In the genomic region with DNA sequence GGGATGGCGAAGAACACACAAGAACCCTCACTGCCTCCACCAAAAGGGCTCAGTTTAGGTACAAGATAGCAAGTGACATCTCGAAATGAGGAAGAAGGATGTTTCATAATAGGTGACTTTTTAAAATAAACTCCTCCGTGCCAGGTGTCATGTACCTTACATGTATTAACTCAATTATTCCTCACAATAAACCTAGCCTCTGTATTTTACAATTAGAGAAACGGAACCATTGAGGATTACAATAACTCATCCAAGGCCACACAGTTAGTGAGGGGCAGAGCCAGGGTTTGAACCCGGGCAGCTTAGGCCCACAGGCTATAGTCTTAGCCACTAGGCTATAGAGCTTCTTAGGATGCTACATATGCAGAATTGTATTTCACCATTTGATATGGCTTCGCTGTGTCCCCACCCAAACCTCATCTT, we compare ENCODE assay signal across 1 cellular context.
TF ChIP-seq lines count a peak whose summit lies in the region.

No MANE protein-coding gene starts in this region.

TF ChIP-seq in HEK293, 187 proteins besides CTCF, POLR2A, EP300 and RAD21 (continued from another document and continues in another):
- TF ChIP-seq ZNF555 (tag by site-specific recombination; conservative IDR thresholded peaks at IDR 0.05) (no peak), ZNF146 (tag by site-specific recombination; IDR thresholded peaks at IDR 0.05) (no peak), ZFP3 (tag by site-specific recombination; IDR thresholded peaks at IDR 0.05; ENCODE audit: low read depth) (no peak), ZSCAN30 (tag by site-specific recombination; IDR thresholded peaks at IDR 0.05) (peak; percentile 69; the same call in 1 of the 2 replicates), ZNF324 (tag by site-specific recombination; IDR thresholded peaks at IDR 0.05) (no peak), ZIC2 (tag by site-specific recombination; IDR thresholded peaks at IDR 0.05) (no peak), ZNF561 (tag by site-specific recombination; IDR thresholded peaks at IDR 0.05; ENCODE audit: borderline replicate concordance) (peak; percentile 87), ZNF175 (tag by site-specific recombination; IDR thresholded peaks at IDR 0.05) (no peak), ZNF654 (tag by site-specific recombination; IDR thresholded peaks at IDR 0.05; ENCODE audit: low read depth) (no peak), ZFP69B (tag by site-specific recombination; IDR thresholded peaks at IDR 0.05) (no peak)
- TF ChIP-seq, protein P1, sequence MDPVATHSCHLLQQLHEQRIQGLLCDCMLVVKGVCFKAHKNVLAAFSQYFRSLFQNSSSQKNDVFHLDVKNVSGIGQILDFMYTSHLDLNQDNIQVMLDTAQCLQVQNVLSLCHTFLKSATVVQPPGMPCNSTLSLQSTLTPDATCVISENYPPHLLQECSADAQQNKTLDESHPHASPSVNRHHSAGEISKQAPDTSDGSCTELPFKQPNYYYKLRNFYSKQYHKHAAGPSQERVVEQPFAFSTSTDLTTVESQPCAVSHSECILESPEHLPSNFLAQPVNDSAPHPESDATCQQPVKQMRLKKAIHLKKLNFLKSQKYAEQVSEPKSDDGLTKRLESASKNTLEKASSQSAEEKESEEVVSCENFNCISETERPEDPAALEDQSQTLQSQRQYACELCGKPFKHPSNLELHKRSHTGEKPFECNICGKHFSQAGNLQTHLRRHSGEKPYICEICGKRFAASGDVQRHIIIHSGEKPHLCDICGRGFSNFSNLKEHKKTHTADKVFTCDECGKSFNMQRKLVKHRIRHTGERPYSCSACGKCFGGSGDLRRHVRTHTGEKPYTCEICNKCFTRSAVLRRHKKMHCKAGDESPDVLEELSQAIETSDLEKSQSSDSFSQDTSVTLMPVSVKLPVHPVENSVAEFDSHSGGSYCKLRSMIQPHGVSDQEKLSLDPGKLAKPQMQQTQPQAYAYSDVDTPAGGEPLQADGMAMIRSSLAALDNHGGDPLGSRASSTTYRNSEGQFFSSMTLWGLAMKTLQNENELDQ (tag by site-specific recombination; IDR thresholded peaks at IDR 0.05; ENCODE audit: low read depth), result no peak
- TF ChIP-seq, protein P2, sequence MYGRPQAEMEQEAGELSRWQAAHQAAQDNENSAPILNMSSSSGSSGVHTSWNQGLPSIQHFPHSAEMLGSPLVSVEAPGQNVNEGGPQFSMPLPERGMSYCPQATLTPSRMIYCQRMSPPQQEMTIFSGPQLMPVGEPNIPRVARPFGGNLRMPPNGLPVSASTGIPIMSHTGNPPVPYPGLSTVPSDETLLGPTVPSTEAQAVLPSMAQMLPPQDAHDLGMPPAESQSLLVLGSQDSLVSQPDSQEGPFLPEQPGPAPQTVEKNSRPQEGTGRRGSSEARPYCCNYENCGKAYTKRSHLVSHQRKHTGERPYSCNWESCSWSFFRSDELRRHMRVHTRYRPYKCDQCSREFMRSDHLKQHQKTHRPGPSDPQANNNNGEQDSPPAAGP (tag by site-specific recombination; IDR thresholded peaks at IDR 0.05), result peak; percentile 73
- TF ChIP-seq, protein P3, sequence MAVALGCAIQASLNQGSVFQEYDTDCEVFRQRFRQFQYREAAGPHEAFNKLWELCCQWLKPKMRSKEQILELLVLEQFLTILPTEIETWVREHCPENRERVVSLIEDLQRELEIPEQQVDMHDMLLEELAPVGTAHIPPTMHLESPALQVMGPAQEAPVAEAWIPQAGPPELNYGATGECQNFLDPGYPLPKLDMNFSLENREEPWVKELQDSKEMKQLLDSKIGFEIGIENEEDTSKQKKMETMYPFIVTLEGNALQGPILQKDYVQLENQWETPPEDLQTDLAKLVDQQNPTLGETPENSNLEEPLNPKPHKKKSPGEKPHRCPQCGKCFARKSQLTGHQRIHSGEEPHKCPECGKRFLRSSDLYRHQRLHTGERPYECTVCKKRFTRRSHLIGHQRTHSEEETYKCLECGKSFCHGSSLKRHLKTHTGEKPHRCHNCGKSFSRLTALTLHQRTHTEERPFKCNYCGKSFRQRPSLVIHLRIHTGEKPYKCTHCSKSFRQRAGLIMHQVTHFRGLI (tag by site-specific recombination; IDR thresholded peaks at IDR 0.05), result 0 out of 2 replicates have a peak, but pooled peaks have one; percentile 54
- TF ChIP-seq, protein P4, sequence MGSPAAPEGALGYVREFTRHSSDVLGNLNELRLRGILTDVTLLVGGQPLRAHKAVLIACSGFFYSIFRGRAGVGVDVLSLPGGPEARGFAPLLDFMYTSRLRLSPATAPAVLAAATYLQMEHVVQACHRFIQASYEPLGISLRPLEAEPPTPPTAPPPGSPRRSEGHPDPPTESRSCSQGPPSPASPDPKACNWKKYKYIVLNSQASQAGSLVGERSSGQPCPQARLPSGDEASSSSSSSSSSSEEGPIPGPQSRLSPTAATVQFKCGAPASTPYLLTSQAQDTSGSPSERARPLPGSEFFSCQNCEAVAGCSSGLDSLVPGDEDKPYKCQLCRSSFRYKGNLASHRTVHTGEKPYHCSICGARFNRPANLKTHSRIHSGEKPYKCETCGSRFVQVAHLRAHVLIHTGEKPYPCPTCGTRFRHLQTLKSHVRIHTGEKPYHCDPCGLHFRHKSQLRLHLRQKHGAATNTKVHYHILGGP (tag by site-specific recombination; IDR thresholded peaks at IDR 0.05), result no peak
- TF ChIP-seq, protein P5, sequence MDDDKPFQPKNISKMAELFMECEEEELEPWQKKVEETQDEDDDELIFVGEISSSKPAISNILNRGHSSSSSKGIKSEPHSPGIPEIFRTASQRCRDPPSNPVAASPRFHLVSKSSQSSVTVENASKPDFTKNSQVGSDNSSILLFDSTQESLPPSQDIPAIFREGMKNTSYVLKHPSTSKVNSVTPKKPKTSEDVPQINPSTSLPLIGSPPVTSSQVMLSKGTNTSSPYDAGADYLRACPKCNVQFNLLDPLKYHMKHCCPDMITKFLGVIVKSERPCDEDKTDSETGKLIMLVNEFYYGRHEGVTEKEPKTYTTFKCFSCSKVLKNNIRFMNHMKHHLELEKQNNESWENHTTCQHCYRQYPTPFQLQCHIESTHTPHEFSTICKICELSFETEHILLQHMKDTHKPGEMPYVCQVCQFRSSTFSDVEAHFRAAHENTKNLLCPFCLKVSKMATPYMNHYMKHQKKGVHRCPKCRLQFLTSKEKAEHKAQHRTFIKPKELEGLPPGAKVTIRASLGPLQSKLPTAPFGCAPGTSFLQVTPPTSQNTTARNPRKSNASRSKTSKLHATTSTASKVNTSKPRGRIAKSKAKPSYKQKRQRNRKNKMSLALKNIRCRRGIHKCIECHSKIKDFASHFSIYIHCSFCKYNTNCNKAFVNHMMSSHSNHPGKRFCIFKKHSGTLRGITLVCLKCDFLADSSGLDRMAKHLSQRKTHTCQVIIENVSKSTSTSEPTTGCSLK (tag by site-specific recombination; IDR thresholded peaks at IDR 0.05), result no peak
- TF ChIP-seq, protein P6, sequence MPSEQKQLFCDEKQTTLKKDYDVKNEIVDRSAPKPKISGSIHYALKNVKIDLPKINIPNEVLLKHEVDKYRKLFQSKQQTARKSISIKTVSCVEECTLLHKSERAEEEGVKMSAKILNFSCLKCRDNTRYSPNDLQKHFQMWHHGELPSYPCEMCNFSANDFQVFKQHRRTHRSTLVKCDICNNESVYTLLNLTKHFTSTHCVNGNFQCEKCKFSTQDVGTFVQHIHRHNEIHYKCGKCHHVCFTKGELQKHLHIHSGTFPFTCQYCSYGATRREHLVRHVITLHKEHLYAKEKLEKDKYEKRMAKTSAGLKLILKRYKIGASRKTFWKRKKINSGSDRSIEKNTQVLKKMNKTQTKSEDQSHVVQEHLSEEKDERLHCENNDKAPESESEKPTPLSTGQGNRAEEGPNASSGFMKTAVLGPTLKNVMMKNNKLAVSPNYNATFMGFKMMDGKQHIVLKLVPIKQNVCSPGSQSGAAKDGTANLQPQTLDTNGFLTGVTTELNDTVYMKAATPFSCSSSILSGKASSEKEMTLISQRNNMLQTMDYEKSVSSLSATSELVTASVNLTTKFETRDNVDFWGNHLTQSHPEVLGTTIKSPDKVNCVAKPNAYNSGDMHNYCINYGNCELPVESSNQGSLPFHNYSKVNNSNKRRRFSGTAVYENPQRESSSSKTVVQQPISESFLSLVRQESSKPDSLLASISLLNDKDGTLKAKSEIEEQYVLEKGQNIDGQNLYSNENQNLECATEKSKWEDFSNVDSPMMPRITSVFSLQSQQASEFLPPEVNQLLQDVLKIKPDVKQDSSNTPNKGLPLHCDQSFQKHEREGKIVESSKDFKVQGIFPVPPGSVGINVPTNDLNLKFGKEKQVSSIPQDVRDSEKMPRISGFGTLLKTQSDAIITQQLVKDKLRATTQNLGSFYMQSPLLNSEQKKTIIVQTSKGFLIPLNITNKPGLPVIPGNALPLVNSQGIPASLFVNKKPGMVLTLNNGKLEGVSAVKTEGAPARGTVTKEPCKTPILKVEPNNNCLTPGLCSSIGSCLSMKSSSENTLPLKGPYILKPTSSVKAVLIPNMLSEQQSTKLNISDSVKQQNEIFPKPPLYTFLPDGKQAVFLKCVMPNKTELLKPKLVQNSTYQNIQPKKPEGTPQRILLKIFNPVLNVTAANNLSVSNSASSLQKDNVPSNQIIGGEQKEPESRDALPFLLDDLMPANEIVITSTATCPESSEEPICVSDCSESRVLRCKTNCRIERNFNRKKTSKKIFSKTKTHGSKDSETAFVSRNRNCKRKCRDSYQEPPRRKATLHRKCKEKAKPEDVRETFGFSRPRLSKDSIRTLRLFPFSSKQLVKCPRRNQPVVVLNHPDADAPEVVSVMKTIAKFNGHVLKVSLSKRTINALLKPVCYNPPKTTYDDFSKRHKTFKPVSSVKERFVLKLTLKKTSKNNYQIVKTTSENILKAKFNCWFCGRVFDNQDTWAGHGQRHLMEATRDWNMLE (tag by site-specific recombination; conservative IDR thresholded peaks at IDR 0.05; ENCODE audit: low read depth), result no peak
- TF ChIP-seq, protein P7, sequence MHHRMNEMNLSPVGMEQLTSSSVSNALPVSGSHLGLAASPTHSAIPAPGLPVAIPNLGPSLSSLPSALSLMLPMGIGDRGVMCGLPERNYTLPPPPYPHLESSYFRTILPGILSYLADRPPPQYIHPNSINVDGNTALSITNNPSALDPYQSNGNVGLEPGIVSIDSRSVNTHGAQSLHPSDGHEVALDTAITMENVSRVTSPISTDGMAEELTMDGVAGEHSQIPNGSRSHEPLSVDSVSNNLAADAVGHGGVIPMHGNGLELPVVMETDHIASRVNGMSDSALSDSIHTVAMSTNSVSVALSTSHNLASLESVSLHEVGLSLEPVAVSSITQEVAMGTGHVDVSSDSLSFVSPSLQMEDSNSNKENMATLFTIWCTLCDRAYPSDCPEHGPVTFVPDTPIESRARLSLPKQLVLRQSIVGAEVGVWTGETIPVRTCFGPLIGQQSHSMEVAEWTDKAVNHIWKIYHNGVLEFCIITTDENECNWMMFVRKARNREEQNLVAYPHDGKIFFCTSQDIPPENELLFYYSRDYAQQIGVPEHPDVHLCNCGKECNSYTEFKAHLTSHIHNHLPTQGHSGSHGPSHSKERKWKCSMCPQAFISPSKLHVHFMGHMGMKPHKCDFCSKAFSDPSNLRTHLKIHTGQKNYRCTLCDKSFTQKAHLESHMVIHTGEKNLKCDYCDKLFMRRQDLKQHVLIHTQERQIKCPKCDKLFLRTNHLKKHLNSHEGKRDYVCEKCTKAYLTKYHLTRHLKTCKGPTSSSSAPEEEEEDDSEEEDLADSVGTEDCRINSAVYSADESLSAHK (tag by site-specific recombination; IDR thresholded peaks at IDR 0.05), result no peak
- TF ChIP-seq, protein P8, sequence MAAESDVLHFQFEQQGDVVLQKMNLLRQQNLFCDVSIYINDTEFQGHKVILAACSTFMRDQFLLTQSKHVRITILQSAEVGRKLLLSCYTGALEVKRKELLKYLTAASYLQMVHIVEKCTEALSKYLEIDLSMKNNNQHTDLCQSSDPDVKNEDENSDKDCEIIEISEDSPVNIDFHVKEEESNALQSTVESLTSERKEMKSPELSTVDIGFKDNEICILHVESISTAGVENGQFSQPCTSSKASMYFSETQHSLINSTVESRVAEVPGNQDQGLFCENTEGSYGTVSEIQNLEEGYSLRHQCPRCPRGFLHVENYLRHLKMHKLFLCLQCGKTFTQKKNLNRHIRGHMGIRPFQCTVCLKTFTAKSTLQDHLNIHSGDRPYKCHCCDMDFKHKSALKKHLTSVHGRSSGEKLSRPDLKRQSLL (tag by site-specific recombination; IDR thresholded peaks at IDR 0.05), result peak; percentile 41; the same call in 1 of the 2 replicates
- TF ChIP-seq, protein P9, sequence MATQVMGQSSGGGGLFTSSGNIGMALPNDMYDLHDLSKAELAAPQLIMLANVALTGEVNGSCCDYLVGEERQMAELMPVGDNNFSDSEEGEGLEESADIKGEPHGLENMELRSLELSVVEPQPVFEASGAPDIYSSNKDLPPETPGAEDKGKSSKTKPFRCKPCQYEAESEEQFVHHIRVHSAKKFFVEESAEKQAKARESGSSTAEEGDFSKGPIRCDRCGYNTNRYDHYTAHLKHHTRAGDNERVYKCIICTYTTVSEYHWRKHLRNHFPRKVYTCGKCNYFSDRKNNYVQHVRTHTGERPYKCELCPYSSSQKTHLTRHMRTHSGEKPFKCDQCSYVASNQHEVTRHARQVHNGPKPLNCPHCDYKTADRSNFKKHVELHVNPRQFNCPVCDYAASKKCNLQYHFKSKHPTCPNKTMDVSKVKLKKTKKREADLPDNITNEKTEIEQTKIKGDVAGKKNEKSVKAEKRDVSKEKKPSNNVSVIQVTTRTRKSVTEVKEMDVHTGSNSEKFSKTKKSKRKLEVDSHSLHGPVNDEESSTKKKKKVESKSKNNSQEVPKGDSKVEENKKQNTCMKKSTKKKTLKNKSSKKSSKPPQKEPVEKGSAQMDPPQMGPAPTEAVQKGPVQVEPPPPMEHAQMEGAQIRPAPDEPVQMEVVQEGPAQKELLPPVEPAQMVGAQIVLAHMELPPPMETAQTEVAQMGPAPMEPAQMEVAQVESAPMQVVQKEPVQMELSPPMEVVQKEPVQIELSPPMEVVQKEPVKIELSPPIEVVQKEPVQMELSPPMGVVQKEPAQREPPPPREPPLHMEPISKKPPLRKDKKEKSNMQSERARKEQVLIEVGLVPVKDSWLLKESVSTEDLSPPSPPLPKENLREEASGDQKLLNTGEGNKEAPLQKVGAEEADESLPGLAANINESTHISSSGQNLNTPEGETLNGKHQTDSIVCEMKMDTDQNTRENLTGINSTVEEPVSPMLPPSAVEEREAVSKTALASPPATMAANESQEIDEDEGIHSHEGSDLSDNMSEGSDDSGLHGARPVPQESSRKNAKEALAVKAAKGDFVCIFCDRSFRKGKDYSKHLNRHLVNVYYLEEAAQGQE (tag by site-specific recombination; IDR thresholded peaks at IDR 0.05), result no peak
- TF ChIP-seq, protein P10, sequence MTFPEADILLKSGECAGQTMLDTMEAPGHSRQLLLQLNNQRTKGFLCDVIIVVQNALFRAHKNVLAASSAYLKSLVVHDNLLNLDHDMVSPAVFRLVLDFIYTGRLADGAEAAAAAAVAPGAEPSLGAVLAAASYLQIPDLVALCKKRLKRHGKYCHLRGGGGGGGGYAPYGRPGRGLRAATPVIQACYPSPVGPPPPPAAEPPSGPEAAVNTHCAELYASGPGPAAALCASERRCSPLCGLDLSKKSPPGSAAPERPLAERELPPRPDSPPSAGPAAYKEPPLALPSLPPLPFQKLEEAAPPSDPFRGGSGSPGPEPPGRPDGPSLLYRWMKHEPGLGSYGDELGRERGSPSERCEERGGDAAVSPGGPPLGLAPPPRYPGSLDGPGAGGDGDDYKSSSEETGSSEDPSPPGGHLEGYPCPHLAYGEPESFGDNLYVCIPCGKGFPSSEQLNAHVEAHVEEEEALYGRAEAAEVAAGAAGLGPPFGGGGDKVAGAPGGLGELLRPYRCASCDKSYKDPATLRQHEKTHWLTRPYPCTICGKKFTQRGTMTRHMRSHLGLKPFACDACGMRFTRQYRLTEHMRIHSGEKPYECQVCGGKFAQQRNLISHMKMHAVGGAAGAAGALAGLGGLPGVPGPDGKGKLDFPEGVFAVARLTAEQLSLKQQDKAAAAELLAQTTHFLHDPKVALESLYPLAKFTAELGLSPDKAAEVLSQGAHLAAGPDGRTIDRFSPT (tag by site-specific recombination; IDR thresholded peaks at IDR 0.05), result no peak
